ENCODE assay signal across 21 cellular contexts in genomic region chr9:36898621-36899020, GRCh38.
DNase-seq lines count a peak whose midpoint lies in the region; ATAC-seq and TF ChIP-seq lines count a peak whose summit lies in the region.
"Had no signal": no experiment of that assay in that cellular context is flagged by ENCODE, and none has a peak within 500 bp of the region (broad histone marks: within the 10 kb centered on the region; RNA-seq: fewer than 3 reads in every experiment).

No MANE protein-coding gene starts in this region.

- no peak overlapping the region for H2AFZ ChIP-seq in H9 (ENCODE audit: low read length)

- no peak overlapping the region for H2BK15ac ChIP-seq in H9 (ENCODE audit: low read depth, low read length)

- H2BK20ac ChIP-seq in H9 (ENCODE audit: low read depth, low read length, poor library complexity, severe bottlenecking): no peak overlapping the region

- H3K4me3 Mint-ChIP-seq in H9: no peak overlapping the region
- H3K4me3 Mint-ChIP-seq: CD4-positive, alpha-beta memory T cell had no signal

- H3K36me3 Mint-ChIP-seq in H9 (ENCODE audit: insufficient read depth in 1 of 3, low read depth in 3 of 3): no peaks in the 10 kb centered on the region
- H3K36me3 Mint-ChIP-seq: CD4-positive, alpha-beta memory T cell had no signal

- no TSS peak for BruUV-seq in A673 (replicated peaks; lab: Mats Ljungman, UMichigan)

- no peak overlapping the region for H3K4me2 ChIP-seq in H9 (ENCODE audit: insufficient read depth, insufficient read length, low read length)

- H3K56ac ChIP-seq in H9 (ENCODE audit: insufficient read length, low read depth, low read length): no peak overlapping the region

- H3K9ac ChIP-seq in H9 (ENCODE audit: extremely low read depth, insufficient read length, low read length): no peak overlapping the region

- H3K9me3 Mint-ChIP-seq in H9: no peaks in the 10 kb centered on the region; a peak in 1 of 5 replicates
- H3K9me3 Mint-ChIP-seq: CD4-positive, alpha-beta memory T cell had no signal

- H3K79me1 ChIP-seq in H9 (ENCODE audit: insufficient read depth, low read depth, low read length, poor library complexity, severe bottlenecking): no peaks in the 10 kb centered on the region

- no peaks in the 10 kb centered on the region for H3K9me3 ChIP-seq in A673 (ENCODE audit: low read depth, low read length, poor library complexity, severe bottlenecking)
- no peaks in the 10 kb centered on the region for H3K9me3 ChIP-seq in H9 (ENCODE audit: control insufficient read depth, low read depth, low read length)
- H3K9me3 ChIP-seq in heart left ventricle: no peaks in the 10 kb centered on the region
- H3K9me3 ChIP-seq: SJCRH30 had no signal

- no peaks in the 10 kb centered on the region for H4K20me1 ChIP-seq in H9 (ENCODE audit: control insufficient read depth, insufficient read depth, insufficient read length)

- no peak overlapping the region for H4K8ac ChIP-seq in H9 (replicated peaks; ENCODE audit: insufficient read length, low read depth, low read length)

- peaks cover 9 to 36% of the 10 kb centered on the region in 2 experiments for H3K4me1 Mint-ChIP-seq in H9
- H3K4me1 Mint-ChIP-seq: CD4-positive, alpha-beta memory T cell had no signal

- H3K36me3 ChIP-seq in A673 (ENCODE audit: insufficient read depth, low read length, poor library complexity, severe bottlenecking) (no peaks in the 10 kb centered on the region), heart left ventricle (no peaks in the 10 kb centered on the region)
- H3K36me3 ChIP-seq: SJCRH30 had no signal

- peak; percentile 49 for DNase-seq in A673 (ENCODE audit: low spot score)
- DNase-seq in H9: peak; percentile 18
- peak; percentile 27 for DNase-seq in islet precursor cell
- DNase-seq in posterior vena cava (ENCODE audit: low spot score): peak; percentile 53
- DNase-seq in heart left ventricle: no peak
- DNase-seq: AML-193; C1 segment of cervical spinal cord; CD4-positive, alpha-beta memory T cell; COR-L47; KBM-7; MV-4-11; NCI-H1105; NCI-H1436 treated with DMSO at 0.1 percent for 48 hours; NCI-H187 treated with DMSO at 0.1 percent for 48 hours; NCI-H446; NCI-H524 treated with DMSO at 0.1 percent for 48 hours; NCI-H774; SJCRH30 had no signal

- H3K27ac ChIP-seq in A673 (ENCODE audit: low read depth, low read length, poor library complexity, severe bottlenecking): no peak overlapping the region
- H3K27ac ChIP-seq in H9 (ENCODE audit: insufficient read length, low read depth, low read length): no peak overlapping the region
- H3K27ac ChIP-seq in heart left ventricle: no peak overlapping the region
- H3K27ac ChIP-seq: SJCRH30 had no signal

- no peak overlapping the region for H2BK120ac ChIP-seq in H9 (ENCODE audit: low read depth, low read length, poor library complexity, severe bottlenecking)

- no peak overlapping the region for H3K4ac ChIP-seq in H9 (ENCODE audit: low read depth, low read length)

- no peak overlapping the region for H2BK5ac ChIP-seq in H9 (ENCODE audit: insufficient read length, low read length)

- no CpG with 5 or more reads among the region's 14 CpGs for WGBS in H9 (ENCODE audit: extremely low coverage, insufficient read length, low lambda C conversion rate)
- WGBS in heart left ventricle, 4 donors: 75 to 83% (median 77%) methylated on average over 14 of the region's 14 CpGs

- TF ChIP-seq CTCF in A673 (conservative IDR thresholded peaks at IDR 0.05; ENCODE audit: low read depth, low read length) (peak; percentile 48), H9 (conservative IDR thresholded peaks at IDR 0.05) (no peak), heart left ventricle (IDR thresholded peaks at IDR 0.05) (no peak)

- no peak overlapping the region for H4K91ac ChIP-seq in H9 (ENCODE audit: insufficient read length, low read depth, low read length)

- POLR2A ChIA-PET in A673 (lab: Charles Lee; ENCODE audit: low non-redundant PET): no interaction called here

- no peak overlapping the region for H2AK5ac ChIP-seq in H9 (ENCODE audit: insufficient read length, low read length)

- H3K18ac ChIP-seq in H9 (ENCODE audit: insufficient read length, low read depth, low read length): no peak overlapping the region

- ATAC-seq in HG03442 (IDR thresholded peaks at IDR 0.05; ENCODE audit: unreplicated experiment) (no peak), heart left ventricle (no peak), GM19395 (IDR thresholded peaks at IDR 0.05; ENCODE audit: unreplicated experiment) (no peak)
- ATAC-seq: SK-N-SH treated with all-trans-retinoic acid at 6 μM for 48 hours had no signal

- peaks cover 6% of the 10 kb centered on the region for H3K27me3 Mint-ChIP-seq in H9 (ENCODE audit: low read depth)

- CTCF ChIA-PET in A673 (lab: Charles Lee): no interaction called here

- H3K23me2 ChIP-seq in H9 (ENCODE audit: insufficient read length, low read depth, low read length, poor library complexity, severe bottlenecking): no peaks in the 10 kb centered on the region

- no peaks in the 10 kb centered on the region for H3K27me3 ChIP-seq in A673 (replicated peaks; ENCODE audit: insufficient read depth, low read depth, low read length, poor library complexity)
- no peaks in the 10 kb centered on the region; the same call in 1 of the 2 replicates for H3K27me3 ChIP-seq in H9 (ENCODE audit: insufficient read depth, low read length)
- peaks cover 0 to 44% (median 0%) of the 10 kb centered on the region in 9 donors for H3K27me3 ChIP-seq in heart left ventricle
- H3K27me3 ChIP-seq: SJCRH30 had no signal

- H3K4me1 ChIP-seq in A673 (ENCODE audit: insufficient read depth, low read length, poor library complexity, severe bottlenecking) (peaks cover 13% of the 10 kb centered on the region), H9 (ENCODE audit: insufficient read depth, low read length) (no peaks in the 10 kb centered on the region), heart left ventricle (no peaks in the 10 kb centered on the region)
- H3K4me1 ChIP-seq: SJCRH30 had no signal

- H3K14ac ChIP-seq in H9 (ENCODE audit: insufficient read depth, low read length): no peak overlapping the region; the same call in 1 of the 2 replicates

- TF ChIP-seq POLR2A in heart left ventricle (IDR thresholded peaks at IDR 0.05): no peak

- no peaks in the 10 kb centered on the region for H3K79me2 ChIP-seq in H9 (ENCODE audit: insufficient read depth, low read length)

- H3T11ph ChIP-seq in H9 (ENCODE audit: low read length): no peak overlapping the region

- no peak overlapping the region for H4K5ac ChIP-seq in H9 (ENCODE audit: insufficient read length, low read depth, low read length)

- intact Hi-C loops in A673 (cut with micrococcal nuclease; ENCODE audit: unreplicated experiment) (no loop called here), posterior vena cava (cut with DNase I) (no loop called here), heart left ventricle (cut with DNase I) (no loop called here)

- H2BK12ac ChIP-seq in H9 (ENCODE audit: insufficient read length, low read depth, low read length): no peak overlapping the region

- no peak overlapping the region for H3K4me3 ChIP-seq in A673 (ENCODE audit: low read depth, low read length, poor library complexity, severe bottlenecking)
- H3K4me3 ChIP-seq in heart left ventricle: no peak overlapping the region
- H3K4me3 ChIP-seq: SJCRH30 had no signal

- H3K23ac ChIP-seq in H9 (ENCODE audit: insufficient read length, low read depth, low read length): no peak overlapping the region

- no peak overlapping the region; a peak in 1 of 7 replicates for H3K27ac Mint-ChIP-seq in H9
- H3K27ac Mint-ChIP-seq: CD4-positive, alpha-beta memory T cell had no signal

Comparison
In these comparisons a context has a peak if more than half of its experiments do, and no peak if none do; other contexts are left out.
1. DNase-seq: peak in A673 (single experiment), H9 (single experiment), islet precursor cell (single experiment) and posterior vena cava (single experiment); none in heart left ventricle (0 of 5).